ENCODE assay signal across 11 cellular contexts in the genomic region with DNA sequence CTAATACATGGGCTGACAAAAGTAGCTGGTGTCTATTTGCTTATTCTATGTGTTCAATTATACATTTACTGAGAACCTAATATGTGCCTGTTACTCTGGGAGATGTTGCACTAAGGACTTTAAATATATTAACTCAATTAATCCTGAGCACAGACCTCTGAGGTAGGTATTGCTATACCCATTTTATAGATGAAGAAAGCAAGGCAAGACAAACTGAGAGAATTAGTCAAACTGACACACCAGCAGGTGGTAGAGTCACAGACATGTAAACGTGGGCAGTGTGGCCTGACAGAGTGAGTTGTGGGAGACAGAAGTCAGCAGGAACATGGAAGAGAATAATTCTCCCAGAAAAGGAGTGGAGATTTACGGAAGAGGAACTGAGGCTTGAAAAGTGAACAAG.
DNase-seq lines count a peak whose midpoint lies in the region.
"Had no signal": no experiment of that assay in that cellular context is flagged by ENCODE, and none has a peak within 500 bp of the region (broad histone marks: within the 10 kb centered on the region; RNA-seq: fewer than 3 reads in every experiment).

No MANE protein-coding gene starts in this region.

- CTCF ChIA-PET in CD4-positive, alpha-beta memory T cell (lab: Charles Lee; ENCODE audit: partially characterized antibody) = no interaction called here

- H3K23ac ChIP-seq in trophoblast cell (ENCODE audit: low read length) = no peak overlapping the region

- intact Hi-C loops in CD4-positive, alpha-beta memory T cell (cut with micrococcal nuclease) = loop anchor here (5.0 to 10.0 kb wide), 2 partner anchors 311 to 542 kb away; partner anchors contain the start of gene TRIB2
- intact Hi-C loops in activated T-helper 1 cell treated with anti-CD3 and anti-CD28 coated beads, Interleukin-12 subunit alpha, Interleukin-12 subunit beta, Interleukin-2, Interleukin-4 antibody, amounts not matched to agents 30 ng/mL and 10 ng/mL and 1 ng/mL, durations not matched to agents 14 hours and 24 hours and 36 hours (cut with micrococcal nuclease) = loop anchor here (5.0 kb wide), 1 partner anchor 117 kb away; no protein-coding TSS in a partner anchor

- POLR2A ChIA-PET in CD4-positive, alpha-beta memory T cell (lab: Charles Lee; ENCODE audit: partially characterized antibody) = no interaction called here

- H3K27me3 Mint-ChIP-seq in CD4-positive, alpha-beta memory T cell = no peaks in the 10 kb centered on the region
- peaks cover 2% of the 10 kb centered on the region for H3K27me3 Mint-ChIP-seq in activated T-helper 1 cell treated with anti-CD3 and anti-CD28 coated beads, Interleukin-12 subunit alpha, Interleukin-12 subunit beta, Interleukin-2, Interleukin-4 antibody, amounts not matched to agents 30 ng/mL and 10 ng/mL and 1 ng/mL, durations not matched to agents 14 hours and 24 hours and 36 hours (ENCODE audit: insufficient read depth)

- H3K4me3 ChIP-seq in BLaER1 treated with 17β-estradiol and CSF1 and Interleukin-3, amounts not matched to agents 10 nM and 100 nM = no peak overlapping the region; a peak in 1 of 20 replicates
- H3K4me3 ChIP-seq in CD4-positive, alpha-beta memory T cell (ENCODE audit: low read length in 2 of 2) = no peak overlapping the region
- H3K4me3 ChIP-seq in trophoblast cell (ENCODE audit: low read depth, low read length) = no peak overlapping the region
- H3K4me3 ChIP-seq: A549, GM12878, GM23248 had no signal

- peak overlapping the region; percentile 70 for H2BK12ac ChIP-seq in trophoblast cell (ENCODE audit: low read length)

- no peak overlapping the region for H2BK120ac ChIP-seq in trophoblast cell (ENCODE audit: insufficient read depth, low read length, poor library complexity)

- peak overlapping the region; percentile 70 for H4K91ac ChIP-seq in trophoblast cell (ENCODE audit: low read depth, low read length)

- H3K4me1 ChIP-seq in BLaER1 treated with 17β-estradiol and CSF1 and Interleukin-3, amounts not matched to agents 10 nM and 100 nM = peaks cover 57 to 99% (median 76%) of the 10 kb centered on the region in 10 experiments
- peaks cover 40% of the 10 kb centered on the region for H3K4me1 ChIP-seq in CD4-positive, alpha-beta memory T cell (ENCODE audit: insufficient read depth, low read length)
- H3K4me1 ChIP-seq in trophoblast cell (ENCODE audit: control insufficient read depth in 1 of 2, insufficient read depth in 2 of 2, low read length in 2 of 2) = peaks cover 17 to 21% of the 10 kb centered on the region in 2 experiments
- H3K4me1 ChIP-seq: A549 had no signal

- WGBS in trophoblast cell (ENCODE audit: extremely low coverage, insufficient coverage, insufficient read length) = no CpG with 5 or more reads among the region's 2 CpGs

- peak overlapping the region in 4 of 7 donors; percentile 2 to 37 (median 8) for H3K27ac Mint-ChIP-seq in CD4-positive, alpha-beta memory T cell
- H3K27ac Mint-ChIP-seq in activated T-helper 1 cell treated with anti-CD3 and anti-CD28 coated beads, Interleukin-12 subunit alpha, Interleukin-12 subunit beta, Interleukin-2, Interleukin-4 antibody, amounts not matched to agents 30 ng/mL and 10 ng/mL and 1 ng/mL, durations not matched to agents 14 hours and 24 hours and 36 hours = peak overlapping the region; percentile 45

- H3K9me3 ChIP-seq in BLaER1 treated with 17β-estradiol and CSF1 and Interleukin-3, amounts not matched to agents 10 nM and 100 nM (replicated peaks in 1 of 11) = peaks cover 10 to 31% (median 20%) of the 10 kb centered on the region in 11 experiments; a peak in 21 of 22 replicates
- H3K9me3 ChIP-seq in CD4-positive, alpha-beta memory T cell (ENCODE audit: control insufficient read depth in 1 of 2, low read length in 2 of 2) = no peaks in the 10 kb centered on the region
- no peaks in the 10 kb centered on the region for H3K9me3 ChIP-seq in trophoblast cell (ENCODE audit: insufficient read depth, low read depth, low read length)
- H3K9me3 ChIP-seq: A549, BE2C had no signal

- H2BK5ac ChIP-seq in trophoblast cell (ENCODE audit: low read depth, low read length, poor library complexity) = no peak overlapping the region

- no peaks in the 10 kb centered on the region for H3K36me3 Mint-ChIP-seq in CD4-positive, alpha-beta memory T cell
- H3K36me3 Mint-ChIP-seq in activated T-helper 1 cell treated with anti-CD3 and anti-CD28 coated beads, Interleukin-12 subunit alpha, Interleukin-12 subunit beta, Interleukin-2, Interleukin-4 antibody, amounts not matched to agents 30 ng/mL and 10 ng/mL and 1 ng/mL, durations not matched to agents 14 hours and 24 hours and 36 hours (ENCODE audit: low read depth) = peaks cover 3% of the 10 kb centered on the region

- H3K4me2 ChIP-seq in BLaER1 treated with 17β-estradiol and CSF1 and Interleukin-3, amounts not matched to agents 10 nM and 100 nM = peak overlapping the region; percentile 63 to 86 (median 79); a peak in 19 of 22 replicates
- H3K4me2 ChIP-seq in trophoblast cell (ENCODE audit: low read length) = no peak overlapping the region
- H3K4me2 ChIP-seq: A549 had no signal

- H3K79me2 ChIP-seq in trophoblast cell (ENCODE audit: control insufficient read depth, insufficient read depth, low read length, poor library complexity) = peaks cover 2% of the 10 kb centered on the region

- no peak for DNase-seq in CD4-positive, alpha-beta memory T cell
- DNase-seq in activated T-helper 1 cell treated with anti-CD3 and anti-CD28 coated beads, Interleukin-12 subunit alpha, Interleukin-12 subunit beta, Interleukin-2, Interleukin-4 antibody, amounts not matched to agents 30 ng/mL and 10 ng/mL and 1 ng/mL, durations not matched to agents 14 hours and 24 hours and 36 hours (ENCODE audit: low spot score) = no peak
- no peak for DNase-seq in trophoblast cell
- no peak for DNase-seq in T-helper 1 cell
- no peak for DNase-seq in activated T-cell treated with anti-CD3 and anti-CD28 coated beads, Interleukin-2, amount 50 U/mL, for 48 hours
- DNase-seq: BE2C, DMS79, GM23248 had no signal

- no peaks in the 10 kb centered on the region for H3K36me3 ChIP-seq in BLaER1 treated with 17β-estradiol and CSF1 and Interleukin-3, amounts not matched to agents 10 nM and 100 nM
- H3K36me3 ChIP-seq in CD4-positive, alpha-beta memory T cell (ENCODE audit: insufficient read depth, low read length) = no peaks in the 10 kb centered on the region
- no peaks in the 10 kb centered on the region for H3K36me3 ChIP-seq in trophoblast cell (ENCODE audit: control insufficient read depth in 1 of 2, insufficient read depth in 2 of 2, low read length in 2 of 2)
- H3K36me3 ChIP-seq: BE2C had no signal

- peaks cover 16% of the 10 kb centered on the region for H3K79me1 ChIP-seq in trophoblast cell (ENCODE audit: low read length)

- no peak overlapping the region for H3K18ac ChIP-seq in trophoblast cell (ENCODE audit: low read length)

- no peaks in the 10 kb centered on the region for H3K27me3 ChIP-seq in BLaER1 treated with 17β-estradiol and CSF1 and Interleukin-3, amounts not matched to agents 10 nM and 100 nM
- H3K27me3 ChIP-seq in CD4-positive, alpha-beta memory T cell (ENCODE audit: insufficient read depth, low read length) = no peaks in the 10 kb centered on the region
- no peaks in the 10 kb centered on the region for H3K27me3 ChIP-seq in trophoblast cell (ENCODE audit: insufficient read depth, low read length)
- H3K27me3 ChIP-seq: BE2C had no signal

- H3K4me1 Mint-ChIP-seq in CD4-positive, alpha-beta memory T cell = peaks cover 25 to 57% (median 35%) of the 10 kb centered on the region in 4 donors
- H3K4me1 Mint-ChIP-seq in activated T-helper 1 cell treated with anti-CD3 and anti-CD28 coated beads, Interleukin-12 subunit alpha, Interleukin-12 subunit beta, Interleukin-2, Interleukin-4 antibody, amounts not matched to agents 30 ng/mL and 10 ng/mL and 1 ng/mL, durations not matched to agents 14 hours and 24 hours and 36 hours (ENCODE audit: low read depth) = peaks cover 40% of the 10 kb centered on the region

- H2AK5ac ChIP-seq in trophoblast cell (ENCODE audit: low read length) = no peak overlapping the region

- no peak overlapping the region for H3K4ac ChIP-seq in trophoblast cell (ENCODE audit: low read depth, low read length)

- no peak overlapping the region for H2AFZ ChIP-seq in trophoblast cell (ENCODE audit: insufficient read depth, low read length, poor library complexity)
- H2AFZ ChIP-seq: GM23248 had no signal

- H3K9me3 Mint-ChIP-seq in CD4-positive, alpha-beta memory T cell = no peaks in the 10 kb centered on the region
- no peaks in the 10 kb centered on the region for H3K9me3 Mint-ChIP-seq in activated T-helper 1 cell treated with anti-CD3 and anti-CD28 coated beads, Interleukin-12 subunit alpha, Interleukin-12 subunit beta, Interleukin-2, Interleukin-4 antibody, amounts not matched to agents 30 ng/mL and 10 ng/mL and 1 ng/mL, durations not matched to agents 14 hours and 24 hours and 36 hours

- no peak overlapping the region for H4K8ac ChIP-seq in trophoblast cell (ENCODE audit: low read depth, low read length)

- peak overlapping the region in 2 of 8 donors; percentile 5 to 37 for H3K4me3 Mint-ChIP-seq in CD4-positive, alpha-beta memory T cell
- H3K4me3 Mint-ChIP-seq in activated T-helper 1 cell treated with anti-CD3 and anti-CD28 coated beads, Interleukin-12 subunit alpha, Interleukin-12 subunit beta, Interleukin-2, Interleukin-4 antibody, amounts not matched to agents 30 ng/mL and 10 ng/mL and 1 ng/mL, durations not matched to agents 14 hours and 24 hours and 36 hours = no peak overlapping the region

- no peaks in the 10 kb centered on the region for H4K20me1 ChIP-seq in BLaER1 treated with 17β-estradiol and CSF1 and Interleukin-3, amounts not matched to agents 10 nM and 100 nM

- H3K27ac ChIP-seq in BLaER1 treated with 17β-estradiol and CSF1 and Interleukin-3, amounts not matched to agents 10 nM and 100 nM = peak overlapping the region in 5 of 11 experiments; percentile 46 to 77 (median 73); a peak in 7 of 22 replicates
- H3K27ac ChIP-seq in CD4-positive, alpha-beta memory T cell (ENCODE audit: low read depth, low read length) = no peak overlapping the region
- no peak overlapping the region for H3K27ac ChIP-seq in trophoblast cell (ENCODE audit: low read depth, low read length)
- H3K27ac ChIP-seq: A549, GM23248 had no signal

- no peak overlapping the region for H3K14ac ChIP-seq in trophoblast cell (ENCODE audit: low read length)

- H4K12ac ChIP-seq in trophoblast cell (ENCODE audit: low read depth, low read length) = no peak overlapping the region

- no peak overlapping the region for H3K9ac ChIP-seq in BLaER1 treated with 17β-estradiol and CSF1 and Interleukin-3, amounts not matched to agents 10 nM and 100 nM
- no peak overlapping the region for H3K9ac ChIP-seq in trophoblast cell (ENCODE audit: low read length)
- H3K9ac ChIP-seq: GM23248 had no signal
